ENCODE assay signal across 1 cellular context in the genomic region with DNA sequence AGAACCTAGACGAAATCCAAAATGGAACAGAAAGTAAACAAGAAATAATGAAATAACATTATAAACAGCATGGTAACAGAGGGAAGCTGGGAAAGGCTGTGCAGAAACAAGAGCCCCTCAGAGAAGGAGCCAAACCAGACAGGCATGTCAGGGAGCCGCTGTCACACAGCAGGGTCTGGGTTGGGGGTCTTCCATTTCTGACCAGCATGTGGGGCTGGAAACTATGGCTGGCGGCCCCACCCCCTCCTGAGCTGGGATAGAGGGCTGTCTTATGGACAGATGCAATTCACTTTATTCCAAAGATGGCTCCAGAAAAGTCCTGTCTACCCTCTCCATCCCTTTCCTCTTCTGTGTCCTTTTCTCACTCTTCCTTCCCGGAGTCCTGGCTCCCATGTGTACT.
TF ChIP-seq lines count a peak whose summit lies in the region.

No MANE protein-coding gene starts in this region.

TF ChIP-seq in HCT116, 20 proteins besides CTCF, POLR2A, EP300 and RAD21 (continued from another document):
- TF ChIP-seq, protein P1, sequence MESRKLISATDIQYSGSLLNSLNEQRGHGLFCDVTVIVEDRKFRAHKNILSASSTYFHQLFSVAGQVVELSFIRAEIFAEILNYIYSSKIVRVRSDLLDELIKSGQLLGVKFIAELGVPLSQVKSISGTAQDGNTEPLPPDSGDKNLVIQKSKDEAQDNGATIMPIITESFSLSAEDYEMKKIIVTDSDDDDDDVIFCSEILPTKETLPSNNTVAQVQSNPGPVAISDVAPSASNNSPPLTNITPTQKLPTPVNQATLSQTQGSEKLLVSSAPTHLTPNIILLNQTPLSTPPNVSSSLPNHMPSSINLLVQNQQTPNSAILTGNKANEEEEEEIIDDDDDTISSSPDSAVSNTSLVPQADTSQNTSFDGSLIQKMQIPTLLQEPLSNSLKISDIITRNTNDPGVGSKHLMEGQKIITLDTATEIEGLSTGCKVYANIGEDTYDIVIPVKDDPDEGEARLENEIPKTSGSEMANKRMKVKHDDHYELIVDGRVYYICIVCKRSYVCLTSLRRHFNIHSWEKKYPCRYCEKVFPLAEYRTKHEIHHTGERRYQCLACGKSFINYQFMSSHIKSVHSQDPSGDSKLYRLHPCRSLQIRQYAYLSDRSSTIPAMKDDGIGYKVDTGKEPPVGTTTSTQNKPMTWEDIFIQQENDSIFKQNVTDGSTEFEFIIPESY (IDR thresholded peaks at IDR 0.05; ENCODE audit: extremely low read depth, insufficient replicate concordance, low read length), result no peak
